17 cellular contexts compared by ENCODE assay signal in the genomic region with DNA sequence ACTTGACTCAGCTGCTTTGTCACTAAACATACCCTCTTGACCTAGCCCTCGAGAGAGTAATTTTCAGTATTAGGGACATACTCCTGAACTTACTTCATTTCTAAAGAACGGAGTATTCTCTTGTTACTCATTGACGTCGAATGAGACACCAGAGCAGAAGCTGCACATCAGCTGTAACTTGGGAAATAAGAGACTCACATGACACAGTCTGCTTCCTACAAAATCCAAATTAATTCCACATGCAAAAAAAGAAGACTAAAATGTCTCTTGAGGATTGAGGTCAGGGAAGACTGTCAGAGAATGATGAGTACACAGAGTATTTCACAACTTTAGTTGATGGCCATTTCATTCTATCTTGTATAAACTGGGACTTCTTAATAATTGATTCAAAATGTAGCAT.
DNase-seq lines count a peak whose midpoint lies in the region; ATAC-seq, FAIRE-seq and TF ChIP-seq lines count a peak whose summit lies in the region.
"Had no signal": no experiment of that assay in that cellular context is flagged by ENCODE, and none has a peak within 500 bp of the region (broad histone marks: within the 10 kb centered on the region; RNA-seq: fewer than 3 reads in every experiment).

No MANE protein-coding gene starts in this region.

- H3K27me3 ChIP-seq in astrocyte (ENCODE audit: insufficient read depth, low read length), result no peaks in the 10 kb centered on the region

- DNase-seq in ELR (ENCODE audit: low read depth) (peak; percentile 80), astrocyte (ENCODE audit: low read depth) (peak; percentile 74), left cardiac atrium (no peak), skeletal muscle cell (ENCODE audit: low read depth) (peak; percentile 97), NCI-H1092 treated with DMSO at 0.1 percent for 48 hours (lab: John Stamatoyannopoulos, UW) (no peak), natural killer cell (no peak), KG1 (lab: John Stamatoyannopoulos, UW) (no peak)
- DNase-seq: amygdala, DMS 273 treated with DMSO at 0.1 percent for 48 hours, NCI-H1092, NCI-H524 treated with DMSO at 0.1 percent for 48 hours, SHP77 treated with DMSO at 0.1 percent for 48 hours had no signal

- no peaks in the 10 kb centered on the region for H3K36me3 Mint-ChIP-seq in astrocyte (ENCODE audit: low read depth, unreplicated experiment)
- H3K36me3 Mint-ChIP-seq in natural killer cell, result peaks cover 9% of the 10 kb centered on the region

- TF ChIP-seq CTCF in astrocyte (IDR thresholded peaks at IDR 0.05; ENCODE audit: insufficient read depth, low read depth, low read length) (no peak), natural killer cell (IDR thresholded peaks at IDR 0.05) (no peak)

- no peaks in the 10 kb centered on the region for H3K27me3 Mint-ChIP-seq in astrocyte (ENCODE audit: low read depth, unreplicated experiment)
- H3K27me3 Mint-ChIP-seq in natural killer cell (ENCODE audit: low read depth in 2 of 2), result no peaks in the 10 kb centered on the region

- H3K4me3 ChIP-seq in astrocyte (ENCODE audit: insufficient read depth, low read depth, low read length) (no peak overlapping the region), skeletal muscle cell (ENCODE audit: low read depth, low read length) (no peak overlapping the region)

- H3K27ac Mint-ChIP-seq in astrocyte (ENCODE audit: unreplicated experiment) (no peak overlapping the region), natural killer cell (no peak overlapping the region)

- no peaks in the 10 kb centered on the region for H3K9me3 ChIP-seq in astrocyte (ENCODE audit: insufficient read depth, low read depth, low read length)

- H3K4me3 Mint-ChIP-seq in astrocyte (ENCODE audit: unreplicated experiment) (no peak overlapping the region), natural killer cell (no peak overlapping the region)
- H3K4me3 Mint-ChIP-seq: neural crest cell had no signal

- H3K4me2 ChIP-seq in astrocyte (ENCODE audit: low read length), result peak overlapping the region; percentile 20

- no peaks in the 10 kb centered on the region for H4K20me1 ChIP-seq in astrocyte (ENCODE audit: insufficient read depth, low read length)

- ATAC-seq in left cardiac atrium (peak; percentile 59 to 77), natural killer cell (no peak), GM18909 (IDR thresholded peaks at IDR 0.05; ENCODE audit: poor library complexity, unreplicated experiment) (no peak)

- no peaks in the 10 kb centered on the region for H3K4me1 ChIP-seq in astrocyte (ENCODE audit: insufficient read depth, low read length)

- no peak overlapping the region for H3K9ac ChIP-seq in astrocyte (ENCODE audit: low read length)

- FAIRE-seq in astrocyte (lab: Jason Lieb, UNC), result peak; percentile 94
- FAIRE-seq: endothelial cell of umbilical vein, keratinocyte had no signal

- H3K9me3 Mint-ChIP-seq in astrocyte (ENCODE audit: unreplicated experiment) (no peaks in the 10 kb centered on the region), natural killer cell (peaks cover 5% of the 10 kb centered on the region in 2 donors)
- H3K9me3 Mint-ChIP-seq: neural crest cell had no signal

- no peak overlapping the region for H3K27ac ChIP-seq in astrocyte (ENCODE audit: low read depth, low read length)
- H3K27ac ChIP-seq: VCaP had no signal

- no peaks in the 10 kb centered on the region for H3K79me2 ChIP-seq in astrocyte (ENCODE audit: insufficient read depth, low read length)

- no peaks in the 10 kb centered on the region for H3K36me3 ChIP-seq in astrocyte (ENCODE audit: insufficient read depth, low read length)

- intact Hi-C loops in left cardiac atrium (cut with DNase I) (no loop called here), natural killer cell (cut with micrococcal nuclease) (no loop called here)

- no peak overlapping the region for H2AFZ ChIP-seq in astrocyte (ENCODE audit: low read depth, low read length)

- H3K4me1 Mint-ChIP-seq in astrocyte (ENCODE audit: low read depth, unreplicated experiment) (no peaks in the 10 kb centered on the region), natural killer cell (no peaks in the 10 kb centered on the region)
- H3K4me1 Mint-ChIP-seq: neural crest cell had no signal

Comparison
In these comparisons a context has a peak if more than half of its experiments do, and no peak if none do; other contexts are left out.
1. DNase-seq: peak in ELR (single experiment), astrocyte (single experiment) and skeletal muscle cell (single experiment); none in left cardiac atrium (single experiment), NCI-H1092 treated with DMSO at 0.1 percent for 48 hours (single experiment), natural killer cell (single experiment) and KG1 (single experiment).
2. ATAC-seq: peak in left cardiac atrium (2 of 2); none in natural killer cell (0 of 3) and GM18909 (single experiment).